Comparison of ENCODE assay signal across 8 cellular contexts in the genomic region with DNA sequence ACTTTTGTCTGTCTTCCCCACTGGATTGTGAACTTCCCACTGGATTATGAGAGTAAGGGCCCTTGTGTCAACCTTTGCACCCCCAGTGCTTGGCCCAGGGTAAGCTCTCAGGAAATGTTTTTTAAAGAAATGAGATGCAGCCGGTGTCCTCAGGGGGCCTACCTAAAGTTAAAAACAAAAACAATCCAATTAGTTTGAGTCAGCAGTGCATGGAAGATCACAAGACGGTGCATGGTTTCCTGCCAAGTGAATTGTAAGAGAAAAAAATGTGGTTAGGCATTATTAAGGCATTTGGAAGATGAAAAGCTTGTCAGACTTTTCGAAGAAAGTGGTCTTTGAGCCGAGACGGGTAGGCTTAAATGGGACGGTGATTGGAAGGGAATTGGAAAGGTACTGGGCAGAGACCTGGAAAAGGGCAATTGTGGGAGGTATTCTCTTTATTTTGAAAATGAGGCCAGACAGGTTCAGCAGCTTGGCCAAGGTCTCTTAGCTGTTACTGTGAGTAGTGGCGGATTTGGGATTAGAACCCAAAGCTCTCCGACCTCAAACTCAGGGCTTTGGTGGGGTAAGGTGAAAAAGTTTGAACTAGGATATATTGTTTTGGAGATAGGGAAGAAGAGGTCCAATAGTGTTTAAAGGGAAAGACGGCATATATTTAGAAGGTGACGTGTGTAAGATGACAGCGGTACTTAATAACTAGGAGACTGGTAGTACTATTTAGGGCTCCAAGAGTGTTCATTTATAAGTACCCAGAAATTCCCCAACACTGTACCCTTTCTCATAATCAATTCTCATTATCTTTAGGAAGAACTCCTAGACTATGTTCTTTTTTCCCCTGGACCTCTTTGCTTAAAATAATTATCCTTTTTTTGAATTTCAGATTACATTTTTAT. TPM values are rescaled to one million over a fixed set of nuclear protein-coding genes. Genes with fewer than 3 reads are reported as not detected.
DNase-seq lines count a peak whose midpoint lies in the region; ATAC-seq and TF ChIP-seq lines count a peak whose summit lies in the region.

No MANE protein-coding gene starts in this region.

- peaks cover 15% of the 10 kb centered on the region for H3K79me2 ChIP-seq in OCI-LY1 (ENCODE audit: insufficient read depth, low read length)

- H2AFZ ChIP-seq in OCI-LY1 (ENCODE audit: low read length), result no peak overlapping the region

- peak overlapping the region; percentile 85 for H3K4me3 ChIP-seq in OCI-LY1 (ENCODE audit: low read depth, low read length, poor library complexity, severe bottlenecking)
- peak overlapping the region; percentile 52 to 83 for H3K4me3 ChIP-seq in body of pancreas
- peak overlapping the region; percentile 83 for H3K4me3 ChIP-seq in iPS-18c (ENCODE audit: insufficient read depth, low read depth, low read length)
- H3K4me3 ChIP-seq in skeletal muscle cell (ENCODE audit: low read depth, low read length), result peak overlapping the region; percentile 85

- no peaks in the 10 kb centered on the region for H3K9me3 ChIP-seq in OCI-LY1 (ENCODE audit: low read length)
- no peaks in the 10 kb centered on the region for H3K9me3 ChIP-seq in body of pancreas
- no peaks in the 10 kb centered on the region for H3K9me3 ChIP-seq in iPS-18c (ENCODE audit: control insufficient read depth, insufficient read depth, low read length)

- peaks cover 16% of the 10 kb centered on the region for H3K36me3 ChIP-seq in OCI-LY1 (ENCODE audit: insufficient read depth, low read length)
- no peaks in the 10 kb centered on the region for H3K36me3 ChIP-seq in body of pancreas (replicated peaks in 1 of 2; ENCODE audit: insufficient read depth in 1 of 2, low read depth in 2 of 2)

- TF ChIP-seq POLR2A in body of pancreas (IDR thresholded peaks at IDR 0.05), result peak in 2 of 3 donors; percentile 13 to 40

- no peaks in the 10 kb centered on the region for H3K27me3 ChIP-seq in OCI-LY1 (ENCODE audit: insufficient read depth, low read length)
- no peaks in the 10 kb centered on the region for H3K27me3 ChIP-seq in body of pancreas

- H3K9me2 ChIP-seq in OCI-LY1 (ENCODE audit: low read depth, low read length), result no peaks in the 10 kb centered on the region

- H4K20me1 ChIP-seq in OCI-LY1 (ENCODE audit: insufficient read depth, low read length), result no peaks in the 10 kb centered on the region

- H3K9ac ChIP-seq in OCI-LY1 (ENCODE audit: low read length), result peak overlapping the region; percentile 82

- TF ChIP-seq CTCF in GM12873 (IDR thresholded peaks at IDR 0.05; ENCODE audit: insufficient read depth, low read depth, low read length, missing control alignments) (peak; percentile 4), OCI-LY1 (IDR thresholded peaks at IDR 0.05; ENCODE audit: low read length) (no peak), body of pancreas (IDR thresholded peaks at IDR 0.05) (peak in 1 of 7 experiments; percentile 8)

- H3K4me1 ChIP-seq in OCI-LY1 (ENCODE audit: insufficient read depth, low read length, severe bottlenecking) (peaks cover 44% of the 10 kb centered on the region), body of pancreas (peaks cover 39% of the 10 kb centered on the region)

- no peaks in the 10 kb centered on the region; the same call in 1 of the 2 replicates for H3F3A ChIP-seq in OCI-LY1 (ENCODE audit: insufficient read depth, low read length)

- WGBS in body of pancreas, 2 donors, result 10 to 11% methylated on average over 11 of the region's 11 CpGs

- peak overlapping the region; percentile 97 for H3K4me2 ChIP-seq in OCI-LY1 (ENCODE audit: low read length)

- peak; percentile 37 for ATAC-seq in HG02571 (IDR thresholded peaks at IDR 0.05; ENCODE audit: unreplicated experiment)
- peak; percentile 62 for ATAC-seq in body of pancreas

- peak; percentile 50 to 71 (median 54) for DNase-seq in body of pancreas
- peak; percentile 54 for DNase-seq in skeletal muscle cell (ENCODE audit: low read depth)
- no peak for DNase-seq in NCI-H1694 treated with DMSO at 0.1 percent for 48 hours (lab: John Stamatoyannopoulos, UW)
- DNase-seq in NCI-H774 (lab: John Stamatoyannopoulos, UW), result no peak

- intact Hi-C loops in body of pancreas (cut with DNase I), result no loop called here

- H3K27ac ChIP-seq in OCI-LY1 (ENCODE audit: low read depth, low read length, poor library complexity, severe bottlenecking) (peak overlapping the region; percentile 68), body of pancreas (peak overlapping the region; percentile 46 to 98 (median 94))

RNA-seq across cellular contexts. Expression of a gene that starts 1.2 kb away (rescaled TPM):
- 10 to 100 TPM; 22.4 to 32.9 TPM for total RNA-seq in body of pancreas

Comparison
In these comparisons a context has a peak if more than half of its experiments do, and no peak if none do; other contexts are left out.
1. DNase-seq: peak in body of pancreas (4 of 4) and skeletal muscle cell (single experiment); none in NCI-H1694 treated with DMSO at 0.1 percent for 48 hours (single experiment) and NCI-H774 (single experiment).
2. Peak in every context shown above with its lines, with median percentiles within 50 percentile points of each other: H3K4me3 ChIP-seq.